In the genomic region with DNA sequence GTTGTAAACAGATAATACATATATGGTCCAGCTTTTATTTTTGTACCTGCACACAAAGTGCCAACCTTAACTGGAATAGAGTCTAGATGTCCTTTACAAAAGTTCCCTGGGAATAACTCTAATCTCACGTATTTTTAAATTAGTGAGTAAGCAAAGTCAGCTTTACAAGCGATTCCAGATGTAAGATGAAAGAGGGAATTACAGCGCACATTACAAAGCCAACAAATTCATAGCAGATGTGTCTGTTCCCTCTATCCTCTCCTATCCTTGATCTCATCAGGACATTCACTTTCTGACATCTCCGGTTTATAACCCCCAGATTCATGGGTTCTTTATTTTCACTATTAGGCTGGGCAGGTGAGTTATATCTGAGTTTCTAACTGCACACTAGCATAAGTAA, we compare ENCODE assay signal across 31 cellular contexts.
"Had no signal": no experiment of that assay in that cellular context is flagged by ENCODE, and none has a peak within 500 bp of the region (broad histone marks: within the 10 kb centered on the region; RNA-seq: fewer than 3 reads in every experiment).

No MANE protein-coding gene starts in this region.

- H3K9me3 ChIP-seq: esophagus squamous epithelium, mucosa of descending colon, neutrophil, pancreas, right lobe of liver, testis, tibial artery had no signal

- H3K36me3 Mint-ChIP-seq: immature natural killer cell; memory B cell; naive B cell; natural killer cell treated with Interleukin-12 subunit alpha and Interleukin-12 subunit beta and Interleukin-15 and Interleukin-18, amount 100 ng/mL, for 72 hours; type B pancreatic cell had no signal

- FAIRE-seq: colon, frontal cortex, pancreas, small intestine had no signal

- H3K27ac ChIP-seq: esophagus squamous epithelium, neutrophil, right lobe of liver, testis, tibial artery had no signal

- H3K27me3 Mint-ChIP-seq: dendritic cell treated with granulocyte-macrophage colony-stimulating factor and Interleukin-4, amounts not matched to agents 40 ng/mL and 50 ng/mL, for 4 days; memory B cell; naive B cell; natural killer cell treated with Interleukin-12 subunit alpha and Interleukin-12 subunit beta and Interleukin-15 and Interleukin-18, amount 100 ng/mL, for 72 hours; stimulated activated naive CD8-positive, alpha-beta T cell treated with anti-CD3 and anti-CD28 coated beads, Interleukin-15, amount 100 ng/mL, for 72 hours; type B pancreatic cell had no signal

- H3K4me1 Mint-ChIP-seq: immature natural killer cell; memory B cell; naive B cell; neural crest cell; stimulated activated naive CD8-positive, alpha-beta T cell treated with anti-CD3 and anti-CD28 coated beads, Interleukin-15, amount 100 ng/mL, for 72 hours had no signal

- H3K36me3 ChIP-seq: esophagus squamous epithelium, neutrophil, pancreas, right lobe of liver, tibial artery had no signal

- H3K4me1 ChIP-seq: esophagus squamous epithelium, pancreas, testis, tibial artery had no signal

- H3K27me3 ChIP-seq: esophagus squamous epithelium, neutrophil, pancreas, right lobe of liver, testis, tibial artery had no signal

- H3K4me3 ChIP-seq: esophagus squamous epithelium, lung, mucosa of descending colon, pancreas, right lobe of liver, testis, tibial artery had no signal

- DNase-seq: central memory CD4-positive, alpha-beta T cell; effector memory CD4-positive, alpha-beta T cell; erythroblast; esophagus squamous epithelium; hypothalamus; immature natural killer cell; islet precursor cell; kidney glomerular epithelial cell; left colon; mucosa of descending colon; naive B cell; pancreas; right lobe of liver; small intestine; stimulated activated CD4-positive, alpha-beta T cell treated with anti-CD3 and anti-CD28 coated beads, Interleukin-12 subunit alpha, Interleukin-12 subunit beta, amount 100 ng/mL, for 4 hours; stimulated activated CD4-positive, alpha-beta T cell treated with anti-CD3 and anti-CD28 coated beads, Interleukin-1b, Interleukin-23, amount 100 ng/mL, for 48 hours; stimulated activated CD4-positive, alpha-beta T cell treated with anti-CD3 and anti-CD28 coated beads, Interleukin-4, amount 100 ng/mL, for 1 hour; stimulated activated CD8-positive, alpha-beta memory T cell treated with anti-CD3 and anti-CD28 coated beads, Interleukin-4, amount 100 ng/mL, for 48 hours; stimulated activated naive CD4-positive, alpha-beta T cell; stimulated activated naive CD8-positive, alpha-beta T cell treated with anti-CD3 and anti-CD28 coated beads, Interleukin-15, amount 100 ng/mL, for 72 hours; testis; tibial artery had no signal

- H3K9me3 Mint-ChIP-seq: dendritic cell treated with granulocyte-macrophage colony-stimulating factor and Interleukin-4, amounts not matched to agents 40 ng/mL and 50 ng/mL, for 4 days; memory B cell; neural crest cell; type B pancreatic cell had no signal

- ATAC-seq: left colon; mucosa of descending colon; natural killer cell treated with Interleukin-12 subunit alpha and Interleukin-12 subunit beta and Interleukin-15 and Interleukin-18, amount 100 ng/mL, for 72 hours; pancreas; right lobe of liver; stimulated activated naive CD8-positive, alpha-beta T cell treated with anti-CD3 and anti-CD28 coated beads, Interleukin-15, amount 100 ng/mL, for 72 hours had no signal

- H3K4me3 Mint-ChIP-seq: dendritic cell treated with granulocyte-macrophage colony-stimulating factor and Interleukin-4, amounts not matched to agents 40 ng/mL and 50 ng/mL, for 4 days; immature natural killer cell; memory B cell; naive B cell; natural killer cell treated with Interleukin-12 subunit alpha and Interleukin-12 subunit beta and Interleukin-15 and Interleukin-18, amount 100 ng/mL, for 72 hours; neural crest cell; stimulated activated naive CD8-positive, alpha-beta T cell treated with anti-CD3 and anti-CD28 coated beads, Interleukin-15, amount 100 ng/mL, for 72 hours; type B pancreatic cell had no signal

- H3K27ac Mint-ChIP-seq: dendritic cell treated with granulocyte-macrophage colony-stimulating factor and Interleukin-4, amounts not matched to agents 40 ng/mL and 50 ng/mL, for 4 days; immature natural killer cell; memory B cell; naive B cell; natural killer cell treated with Interleukin-12 subunit alpha and Interleukin-12 subunit beta and Interleukin-15 and Interleukin-18, amount 100 ng/mL, for 72 hours; stimulated activated naive CD8-positive, alpha-beta T cell treated with anti-CD3 and anti-CD28 coated beads, Interleukin-15, amount 100 ng/mL, for 72 hours had no signal
